16 cellular contexts compared by ENCODE assay signal in genomic region chr2:44708646-44709000, GRCh38.
DNase-seq lines count a peak whose midpoint lies in the region; ATAC-seq and TF ChIP-seq lines count a peak whose summit lies in the region.
"Had no signal": no experiment of that assay in that cellular context is flagged by ENCODE, and none has a peak within 500 bp of the region (broad histone marks: within the 10 kb centered on the region; RNA-seq: fewer than 3 reads in every experiment).

No MANE protein-coding gene starts in this region.

- no peaks in the 10 kb centered on the region for H3K36me3 Mint-ChIP-seq in glutamatergic neuron (ENCODE audit: unreplicated experiment)
- H3K36me3 Mint-ChIP-seq: brain had no signal

- no peak for TF ChIP-seq CTCF in PC-9 (conservative IDR thresholded peaks at IDR 0.05)
- TF ChIP-seq CTCF in glutamatergic neuron (IDR thresholded peaks at IDR 0.05; ENCODE audit: partially characterized antibody, unreplicated experiment), result no peak
- no peak for TF ChIP-seq CTCF in lower lobe of right lung (IDR thresholded peaks at IDR 0.05)

- in situ Hi-C loops in HAP-1 (cut with MboI; ENCODE audit: low sequenced_read_pairs), result no loop called here

- H3K27me3 ChIP-seq in BLaER1 (no peaks in the 10 kb centered on the region), PC-9 (ENCODE audit: insufficient read depth, low read depth) (no peaks in the 10 kb centered on the region), lower lobe of right lung (ENCODE audit: low read depth) (no peaks in the 10 kb centered on the region), HAP-1 (ENCODE audit: low read depth) (no peaks in the 10 kb centered on the region)
- H3K27me3 ChIP-seq: MG63, stomach, uterus had no signal

- peak overlapping the region; percentile 31; the same call in 1 of the 2 replicates for H2AFZ ChIP-seq in PC-9

- H3K4me1 ChIP-seq in BLaER1 (peaks cover 24% of the 10 kb centered on the region), PC-9 (replicated peaks; ENCODE audit: insufficient read depth) (peaks cover 18% of the 10 kb centered on the region), lower lobe of right lung (no peaks in the 10 kb centered on the region), HAP-1 (peaks cover 38% of the 10 kb centered on the region)
- H3K4me1 ChIP-seq: stomach, uterus had no signal

- H3K9me3 ChIP-seq in BLaER1 (no peaks in the 10 kb centered on the region), PC-9 (ENCODE audit: insufficient read depth, low read depth) (no peaks in the 10 kb centered on the region), lower lobe of right lung (no peaks in the 10 kb centered on the region), HAP-1 (no peaks in the 10 kb centered on the region)
- H3K9me3 ChIP-seq: MG63, stomach, uterus had no signal

- H3K36me3 ChIP-seq in BLaER1 (no peaks in the 10 kb centered on the region), PC-9 (ENCODE audit: low read depth) (no peaks in the 10 kb centered on the region), lower lobe of right lung (no peaks in the 10 kb centered on the region), HAP-1 (replicated peaks) (no peaks in the 10 kb centered on the region)
- H3K36me3 ChIP-seq: MG63, stomach, uterus had no signal

- H3K4me2 ChIP-seq in BLaER1, result peak overlapping the region; percentile 51
- H3K4me2 ChIP-seq in PC-9, result peak overlapping the region; percentile 57

- no peaks in the 10 kb centered on the region for H3K9me2 ChIP-seq in PC-9 (ENCODE audit: insufficient read depth)

- DNase-seq in PC-9 (peak; percentile 48 to 78), glutamatergic neuron (no peak), NCI-H2029 (lab: John Stamatoyannopoulos, UW) (no peak), NCI-H1092 (lab: John Stamatoyannopoulos, UW) (no peak), lower lobe of right lung (no peak), HAP-1 (ENCODE audit: low spot score in 2 of 2) (no peak)
- DNase-seq: activated CD4-positive, alpha-beta T cell treated with anti-CD3 and anti-CD28 coated beads for 36 hours; activated naive CD4-positive, alpha-beta T cell treated with anti-CD3 and anti-CD28 coated beads for 36 hours; left cardiac atrium; MG63; stomach; uterus had no signal

- intact Hi-C loops in PC-9 (cut with micrococcal nuclease; ENCODE audit: unreplicated experiment), result loop anchor here (5.0 kb wide), 1 partner anchor 161 kb away; no protein-coding TSS in a partner anchor
- intact Hi-C loops in lower lobe of right lung (cut with DNase I), result no loop called here

- CTCF ChIA-PET in PC-9 (lab: Charles Lee), result interaction anchor here (3.3 kb wide), 1 partner anchor 229 kb away, joined by 28 read pairs; no protein-coding TSS in a partner anchor

- no peaks in the 10 kb centered on the region for H3K9me3 Mint-ChIP-seq in glutamatergic neuron (ENCODE audit: unreplicated experiment)
- H3K9me3 Mint-ChIP-seq: activated naive CD4-positive, alpha-beta T cell treated with anti-CD3 and anti-CD28 coated beads for 36 hours; brain; T-helper 1 cell treated with Interleukin-12 subunit alpha and Interleukin-12 subunit beta and Interleukin-4 antibody, amounts not matched to agents 30 μg/mL and 1 μg/mL, for 36 hours had no signal

- H3F3A ChIP-seq in PC-9 (ENCODE audit: insufficient read depth, low read depth), result peaks cover 7% of the 10 kb centered on the region

- H3K4me3 Mint-ChIP-seq in glutamatergic neuron (ENCODE audit: unreplicated experiment), result no peak overlapping the region
- H3K4me3 Mint-ChIP-seq: activated CD4-positive, alpha-beta T cell treated with anti-CD3 and anti-CD28 coated beads for 36 hours; activated naive CD4-positive, alpha-beta T cell treated with anti-CD3 and anti-CD28 coated beads for 36 hours; T-helper 1 cell treated with Interleukin-12 subunit alpha and Interleukin-12 subunit beta and Interleukin-4 antibody, amounts not matched to agents 30 μg/mL and 1 μg/mL, for 36 hours had no signal

- ATAC-seq in HG02870 (IDR thresholded peaks at IDR 0.05; ENCODE audit: unreplicated experiment), result peak; percentile 6
- ATAC-seq in lower lobe of right lung, result no peak
- ATAC-seq: activated CD4-positive, alpha-beta T cell treated with anti-CD3 and anti-CD28 coated beads for 36 hours had no signal

- H3K27ac Mint-ChIP-seq in glutamatergic neuron (ENCODE audit: unreplicated experiment), result peak overlapping the region; percentile 52
- H3K27ac Mint-ChIP-seq: activated CD4-positive, alpha-beta T cell treated with anti-CD3 and anti-CD28 coated beads for 36 hours; activated naive CD4-positive, alpha-beta T cell treated with anti-CD3 and anti-CD28 coated beads for 36 hours; brain; T-helper 1 cell treated with Interleukin-12 subunit alpha and Interleukin-12 subunit beta and Interleukin-4 antibody, amounts not matched to agents 30 μg/mL and 1 μg/mL, for 36 hours had no signal

- H3K9ac ChIP-seq in BLaER1, result no peak overlapping the region

- H3K4me1 Mint-ChIP-seq in glutamatergic neuron (ENCODE audit: low read depth, unreplicated experiment), result peaks cover 41% of the 10 kb centered on the region

- H3K79me2 ChIP-seq in PC-9 (ENCODE audit: low read depth), result no peaks in the 10 kb centered on the region

- peaks cover 2% of the 10 kb centered on the region for H3K27me3 Mint-ChIP-seq in glutamatergic neuron (ENCODE audit: unreplicated experiment)
- H3K27me3 Mint-ChIP-seq: activated CD4-positive, alpha-beta T cell treated with anti-CD3 and anti-CD28 coated beads for 36 hours had no signal

- H3K27ac ChIP-seq in BLaER1 (no peak overlapping the region), PC-9 (peak overlapping the region; percentile 32), lower lobe of right lung (no peak overlapping the region)
- H3K27ac ChIP-seq: stomach, uterus had no signal

- H3K4me3 ChIP-seq in BLaER1 (no peak overlapping the region), PC-9 (peak overlapping the region; percentile 25; the same call in 1 of the 2 replicates), lower lobe of right lung (no peak overlapping the region), HAP-1 (no peak overlapping the region)
- H3K4me3 ChIP-seq: MG63, stomach, uterus had no signal

- no TSS peak for BruUV-seq in PC-9 (replicated peaks; lab: Mats Ljungman, UMichigan)

- H4K20me1 ChIP-seq in BLaER1 (no peaks in the 10 kb centered on the region), PC-9 (ENCODE audit: insufficient read depth) (no peaks in the 10 kb centered on the region)

- POLR2A ChIA-PET in PC-9 (lab: Charles Lee; ENCODE audit: unreplicated experiment), result interaction anchor here (0.6 to 0.7 kb wide), 4 partner anchors 57 to 461 kb away, joined by 3 to 20 read pairs (median 5); no protein-coding TSS in a partner anchor

Comparison
In these comparisons a context has a peak if more than half of its experiments do, and no peak if none do; other contexts are left out.
1. DNase-seq: peak in PC-9 (2 of 2); none in glutamatergic neuron (single experiment), NCI-H2029 (single experiment), NCI-H1092 (single experiment), lower lobe of right lung (single experiment) and HAP-1 (0 of 2).